9 cellular contexts compared by ENCODE assay signal in genomic region chr7:132049462-132050304, GRCh38.
A peak's percentile ranks its signal among the peaks of the same experiment; 100 is the strongest.
DNase-seq lines count a peak whose midpoint lies in the region; ATAC-seq and TF ChIP-seq lines count a peak whose summit lies in the region.
"Had no signal": no experiment of that assay in that cellular context is flagged by ENCODE, and none has a peak within 500 bp of the region (broad histone marks: within the 10 kb centered on the region; RNA-seq: fewer than 3 reads in every experiment).

No MANE protein-coding gene starts in this region.

- no peaks in the 10 kb centered on the region for H4K20me1 ChIP-seq in PC-9 (ENCODE audit: insufficient read depth)

- H3K9me3 ChIP-seq in right atrium auricular region (no peaks in the 10 kb centered on the region), PC-9 (ENCODE audit: insufficient read depth, low read depth) (no peaks in the 10 kb centered on the region)
- H3K9me3 ChIP-seq: thoracic aorta had no signal

- H3K79me2 ChIP-seq in PC-9 (ENCODE audit: low read depth): no peaks in the 10 kb centered on the region

- intact Hi-C loops in left ventricle myocardium superior (cut with micrococcal nuclease) (no loop called here), PC-9 (cut with micrococcal nuclease; ENCODE audit: unreplicated experiment) (loop anchor here (5.0 kb wide), 1 partner anchor 102 kb away; no protein-coding TSS in a partner anchor)

- H2AFZ ChIP-seq in PC-9: no peak overlapping the region; the same call in 1 of the 2 replicates

- no TSS peak for BruUV-seq in PC-9 (replicated peaks; lab: Mats Ljungman, UMichigan)

- POLR2A ChIA-PET in PC-9 (lab: Charles Lee; ENCODE audit: unreplicated experiment): no interaction called here

- H3F3A ChIP-seq in PC-9 (ENCODE audit: insufficient read depth, low read depth): no peaks in the 10 kb centered on the region

- H3K4me1 ChIP-seq in right atrium auricular region: no peaks in the 10 kb centered on the region
- no peaks in the 10 kb centered on the region for H3K4me1 ChIP-seq in PC-9 (replicated peaks; ENCODE audit: insufficient read depth)

- DNase-seq in right atrium auricular region (ENCODE audit: low spot score) (no peak), left ventricle myocardium superior (no peak), PC-9 (no peak), epithelial cell of proximal tubule (ENCODE audit: low read depth) (no peak), NCI-H446 treated with DMSO at 0.1 percent for 48 hours (lab: John Stamatoyannopoulos, UW) (no peak), SW 1271 (lab: John Stamatoyannopoulos, UW) (no peak)
- peak in 2 of 3 donors; percentile 19 to 20 for DNase-seq in stimulated activated CD4-positive, alpha-beta T cell treated with anti-CD3 and anti-CD28 coated beads, Interleukin-12 subunit alpha, Interleukin-12 subunit beta, amount 100 ng/mL, for 48 hours (ENCODE audit: low read depth in 2 of 3, low spot score in 1 of 3)

- TF ChIP-seq CTCF in right atrium auricular region (IDR thresholded peaks at IDR 0.05) (peak; percentile 23 to 63), PC-9 (conservative IDR thresholded peaks at IDR 0.05) (peak; percentile 83), epithelial cell of proximal tubule (conservative IDR thresholded peaks at IDR 0.05; ENCODE audit: low read depth, low read length) (peak; percentile 93)

- H3K4me3 ChIP-seq in right atrium auricular region (no peak overlapping the region), PC-9 (no peak overlapping the region), epithelial cell of proximal tubule (ENCODE audit: low read depth, low read length) (peak overlapping the region; percentile 19)
- H3K4me3 ChIP-seq: thoracic aorta had no signal

- H3K27me3 ChIP-seq in right atrium auricular region (no peaks in the 10 kb centered on the region), PC-9 (ENCODE audit: insufficient read depth, low read depth) (no peaks in the 10 kb centered on the region)

- no peak overlapping the region for H3K4me2 ChIP-seq in PC-9

- H3K36me3 ChIP-seq in right atrium auricular region: no peaks in the 10 kb centered on the region
- no peaks in the 10 kb centered on the region for H3K36me3 ChIP-seq in PC-9 (ENCODE audit: low read depth)
- H3K36me3 ChIP-seq: thoracic aorta had no signal

- H3K9me2 ChIP-seq in PC-9 (ENCODE audit: insufficient read depth): no peaks in the 10 kb centered on the region

- no peak for ATAC-seq in left ventricle myocardium superior
- ATAC-seq in GM18907 (IDR thresholded peaks at IDR 0.05; ENCODE audit: unreplicated experiment): no peak

- CTCF ChIA-PET in PC-9 (lab: Charles Lee): interaction anchor here (0.7 to 0.8 kb wide), 2 partner anchors 45 to 57 kb away, joined by 3 to 4 read pairs; no protein-coding TSS in a partner anchor

- H3K27ac ChIP-seq in right atrium auricular region: no peak overlapping the region
- H3K27ac ChIP-seq in PC-9: no peak overlapping the region
- H3K27ac ChIP-seq: thoracic aorta had no signal

Comparison
In these comparisons a context has a peak if more than half of its experiments do, and no peak if none do; other contexts are left out.
1. DNase-seq: peak in stimulated activated CD4-positive, alpha-beta T cell treated with anti-CD3 and anti-CD28 coated beads, Interleukin-12 subunit alpha, Interleukin-12 subunit beta, amount 100 ng/mL, for 48 hours (2 of 3); none in right atrium auricular region (single experiment), left ventricle myocardium superior (single experiment), PC-9 (0 of 2), epithelial cell of proximal tubule (single experiment), NCI-H446 treated with DMSO at 0.1 percent for 48 hours (single experiment) and SW 1271 (0 of 2).
2. CTCF ChIP-seq: peak in every context shown above with its lines; median percentile 93 in epithelial cell of proximal tubule; 83 in PC-9; 43 in right atrium auricular region.